ENCODE assay signal across 8 cellular contexts in genomic region chr1:94543003-94543402, GRCh38. TPM values are rescaled to one million over a fixed set of nuclear protein-coding genes. Genes with fewer than 3 reads are reported as not detected.
A peak's percentile ranks its signal among the peaks of the same experiment; 100 is the strongest.
DNase-seq lines count a peak whose midpoint lies in the region; ATAC-seq and TF ChIP-seq lines count a peak whose summit lies in the region.

No MANE protein-coding gene starts in this region.

- no peak overlapping the region for H3K9ac ChIP-seq in Loucy (ENCODE audit: low read depth, low read length, poor library complexity, severe bottlenecking)

- H4K20me1 ChIP-seq in Loucy (ENCODE audit: insufficient read depth, low read length, poor library complexity, severe bottlenecking): no peaks in the 10 kb centered on the region

- no peaks in the 10 kb centered on the region for H3K36me3 ChIP-seq in Loucy (ENCODE audit: insufficient read depth, low read length)

- no peaks in the 10 kb centered on the region for H3K79me2 ChIP-seq in Loucy (ENCODE audit: insufficient read depth, low read length)

- no peak overlapping the region for H2AFZ ChIP-seq in Loucy (ENCODE audit: low read length)

- no peaks in the 10 kb centered on the region for H3K9me2 ChIP-seq in Loucy (replicated peaks; ENCODE audit: low read depth, low read length)

- TF ChIP-seq CTCF in CD14-positive monocyte (IDR thresholded peaks at IDR 0.05) (no peak), Loucy (conservative IDR thresholded peaks at IDR 0.05; ENCODE audit: low read length) (no peak), cardiac fibroblast (IDR thresholded peaks at IDR 0.05; ENCODE audit: low read depth, low read length) (no peak), nephron (IDR thresholded peaks at IDR 0.05; ENCODE audit: unreplicated experiment in 3 of 3) (no peak)

- peak overlapping the region; percentile 90 for H3K4me2 ChIP-seq in Loucy (ENCODE audit: low read depth, low read length, poor library complexity, severe bottlenecking)

- H3K36me3 Mint-ChIP-seq in CD14-positive monocyte (peaks cover 5 to 16% of the 10 kb centered on the region in 2 donors), nephron (ENCODE audit: low read depth) (peaks cover 12% of the 10 kb centered on the region)

- H3K27me3 Mint-ChIP-seq in CD14-positive monocyte (ENCODE audit: low read depth in 3 of 3) (peaks cover 0 to 10% (median 5%) of the 10 kb centered on the region in 3 donors), nephron (ENCODE audit: low read depth) (peaks cover 7% of the 10 kb centered on the region)

- ATAC-seq in GM18511 (IDR thresholded peaks at IDR 0.05; ENCODE audit: unreplicated experiment): no peak

- H3K27ac Mint-ChIP-seq in CD14-positive monocyte: peak overlapping the region in 5 of 7 donors; percentile 37 to 95 (median 92)
- H3K27ac Mint-ChIP-seq in nephron: peak overlapping the region; percentile 48 to 60 (median 52)

- H3K4me1 Mint-ChIP-seq in CD14-positive monocyte: peaks cover 41% of the 10 kb centered on the region
- peaks cover 42% of the 10 kb centered on the region for H3K4me1 Mint-ChIP-seq in nephron

- DNase-seq in CD14-positive monocyte (ENCODE audit: low spot score) (no peak), cardiac fibroblast (ENCODE audit: low read depth in 2 of 2) (peak; percentile 24 to 69), DMS114 treated with DMSO at 0.1 percent for 48 hours (lab: John Stamatoyannopoulos, UW; ENCODE audit: unreplicated experiment) (no peak), islet precursor cell (no peak), NK-92 (lab: John Stamatoyannopoulos, UW; ENCODE audit: unreplicated experiment) (no peak)

- H3K9me3 ChIP-seq in Loucy (ENCODE audit: insufficient read depth, low read depth, low read length): no peaks in the 10 kb centered on the region

- H3K9me3 Mint-ChIP-seq in CD14-positive monocyte (peaks cover 0 to 7% (median 0%) of the 10 kb centered on the region in 7 donors), nephron (no peaks in the 10 kb centered on the region)

- H3F3A ChIP-seq in Loucy (ENCODE audit: low read depth): no peaks in the 10 kb centered on the region

- peaks cover 42% of the 10 kb centered on the region for H3K4me1 ChIP-seq in Loucy (ENCODE audit: insufficient read depth, low read length, poor library complexity, severe bottlenecking)

- peak overlapping the region; percentile 78 for H3K4me3 ChIP-seq in Loucy (ENCODE audit: low read length, poor library complexity, severe bottlenecking)
- H3K4me3 ChIP-seq in cardiac fibroblast (replicated peaks in 1 of 2; ENCODE audit: low read depth in 2 of 2, low read length in 2 of 2): peak overlapping the region in 1 of 2 donors; percentile 82

- H3K4me3 Mint-ChIP-seq in CD14-positive monocyte: peak overlapping the region; percentile 90 to 95
- peak overlapping the region; percentile 85 to 93 (median 92) for H3K4me3 Mint-ChIP-seq in nephron

- H3K27me3 ChIP-seq in Loucy (ENCODE audit: insufficient read depth, low read length, poor library complexity, severe bottlenecking): no peaks in the 10 kb centered on the region

- intact Hi-C loops in CD14-positive monocyte (cut with micrococcal nuclease): loop anchor here (5.0 to 10.0 kb wide), 3 partner anchors 52 to 249 kb away; no protein-coding TSS in a partner anchor

RNA-seq across cellular contexts. Expression of gene F3, which starts 1.4 kb away (rescaled TPM):
- under 1 TPM; 0.29 to 0.77 TPM for polyA plus RNA-seq in CD14-positive monocyte

Comparison
In these comparisons a context has a peak if more than half of its experiments do, and no peak if none do; other contexts are left out.
1. DNase-seq: peak in cardiac fibroblast (2 of 2); none in CD14-positive monocyte (single experiment), DMS114 treated with DMSO at 0.1 percent for 48 hours (single experiment), islet precursor cell (single experiment) and NK-92 (single experiment).